Comparison of ENCODE assay signal across 1 cellular context in the genomic region with DNA sequence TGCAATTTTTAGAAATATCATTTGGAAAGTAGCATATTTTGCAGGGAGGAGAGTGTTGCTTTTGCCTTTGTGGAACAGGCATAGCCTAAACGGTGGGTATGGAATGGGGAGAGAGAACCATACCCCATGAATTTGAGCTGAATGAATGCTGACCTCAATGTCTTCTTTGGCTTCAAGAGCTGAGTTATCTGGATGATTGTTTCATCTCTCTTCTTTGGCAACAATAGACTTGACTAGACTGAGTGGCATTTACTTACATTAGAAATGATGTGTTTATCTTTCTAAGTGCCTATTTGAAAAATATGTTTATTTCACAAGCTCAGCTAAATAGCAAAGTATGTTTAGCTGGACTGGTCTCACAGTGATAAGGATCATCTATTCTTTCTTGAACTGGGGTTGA.
TF ChIP-seq lines count a peak whose summit lies in the region.

No MANE protein-coding gene starts in this region.

TF ChIP-seq in IMR-90, 13 proteins besides CTCF, POLR2A, EP300 and RAD21 (continued from another document):
- TF ChIP-seq CEBPB (IDR thresholded peaks at IDR 0.05; ENCODE audit: low read depth, low read length) (no peak), SMC3 (IDR thresholded peaks at IDR 0.05; ENCODE audit: low read depth, low read length) (no peak), MXI1 (IDR thresholded peaks at IDR 0.05; ENCODE audit: borderline replicate concordance, low read depth, low read length) (no peak), RCOR1 (IDR thresholded peaks at IDR 0.05; ENCODE audit: insufficient replicate concordance, low read length) (no peak), MAZ (IDR thresholded peaks at IDR 0.05; ENCODE audit: borderline replicate concordance, low read depth, low read length) (no peak), NFE2L2 (IDR thresholded peaks at IDR 0.05; ENCODE audit: low read depth, low read length) (no peak)
- TF ChIP-seq, protein P1, sequence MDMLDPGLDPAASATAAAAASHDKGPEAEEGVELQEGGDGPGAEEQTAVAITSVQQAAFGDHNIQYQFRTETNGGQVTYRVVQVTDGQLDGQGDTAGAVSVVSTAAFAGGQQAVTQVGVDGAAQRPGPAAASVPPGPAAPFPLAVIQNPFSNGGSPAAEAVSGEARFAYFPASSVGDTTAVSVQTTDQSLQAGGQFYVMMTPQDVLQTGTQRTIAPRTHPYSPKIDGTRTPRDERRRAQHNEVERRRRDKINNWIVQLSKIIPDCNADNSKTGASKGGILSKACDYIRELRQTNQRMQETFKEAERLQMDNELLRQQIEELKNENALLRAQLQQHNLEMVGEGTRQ (IDR thresholded peaks at IDR 0.05; ENCODE audit: low read depth, low read length) = no peak
